ENCODE assay signal across 8 cellular contexts in genomic region chr3:187748050-187748481, GRCh38. TPM values are rescaled to one million over a fixed set of nuclear protein-coding genes. Genes with fewer than 3 reads are reported as not detected.
DNase-seq lines count a peak whose midpoint lies in the region; ATAC-seq and TF ChIP-seq lines count a peak whose summit lies in the region.

No MANE protein-coding gene starts in this region.

- peak; percentile 84 for DNase-seq in EH (ENCODE audit: low read depth)
- peak; percentile 85 to 94 for DNase-seq in NCI-H446 (lab: John Stamatoyannopoulos, UW)
- DNase-seq in activated CD4-positive, alpha-beta T cell treated with anti-CD3 and anti-CD28 coated beads for 4 hours = peak; percentile 83 to 94
- DNase-seq in lower leg skin (ENCODE audit: low spot score in 2 of 2) = peak; percentile 94 to 98
- peak; percentile 79 to 87 (median 82) for DNase-seq in stimulated activated CD4-positive, alpha-beta T cell treated with anti-CD3 and anti-CD28 coated beads, TNF-alpha, amount 100 ng/mL, for 4 hours (ENCODE audit: low read depth in 3 of 3)

- intact Hi-C loops in lower leg skin (cut with DNase I; ENCODE audit: low total_unique reads) = loop anchor here (5.0 kb wide), 1 partner anchor 404 kb away; the partner anchor contains the start of gene LPP

- TF ChIP-seq CTCF in lower leg skin (IDR thresholded peaks at IDR 0.05) = peak in 1 of 3 donors; percentile 98

- WGBS in lower leg skin, 2 donors = 4 to 6% methylated on average over 2 of the region's 2 CpGs

- TF ChIP-seq POLR2A in lower leg skin (IDR thresholded peaks at IDR 0.05) = no peak

- peak overlapping the region; percentile 84 for H3K27ac ChIP-seq in cingulate gyrus (ENCODE audit: low read depth, low read length)

- peak; percentile 34 for ATAC-seq in HG02973 (IDR thresholded peaks at IDR 0.05; ENCODE audit: unreplicated experiment)
- ATAC-seq in GM21619 (IDR thresholded peaks at IDR 0.05; ENCODE audit: unreplicated experiment) = no peak

- H3K4me3 ChIP-seq in lower leg skin (ENCODE audit: low read depth, poor library complexity, severe bottlenecking) = no peak overlapping the region

RNA-seq across cellular contexts. Expression of gene BCL6, which starts 2.8 kb away (rescaled TPM):
- total RNA-seq in lower leg skin = 100 to 1,000 TPM; 193 to 441 (median 282) TPM

RNA-seq across cellular contexts. Expression of gene RTP2, which starts 45.7 kb away (rescaled TPM):
- not detected for total RNA-seq in lower leg skin
